In the genomic region with DNA sequence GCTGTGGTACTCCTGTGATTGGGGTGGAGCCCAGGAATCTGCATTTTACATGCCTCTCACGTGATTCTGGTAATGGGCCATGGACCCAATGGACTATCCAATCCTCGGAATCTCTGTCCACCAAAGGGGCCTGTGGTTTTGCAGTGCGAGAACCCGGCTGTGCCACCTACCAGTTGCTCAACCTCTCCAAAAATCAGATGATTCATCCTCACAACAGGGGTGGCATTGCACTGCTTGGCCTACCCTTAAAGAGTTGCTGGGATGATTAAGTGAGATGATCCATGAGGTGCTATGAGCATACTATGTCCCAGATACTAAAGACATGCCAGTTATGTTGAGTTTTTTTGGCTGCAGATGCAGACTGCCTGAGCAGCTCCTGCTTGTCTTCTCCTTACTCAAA, we compare ENCODE assay signal across 11 cellular contexts. TPM values are rescaled to one million over a fixed set of nuclear protein-coding genes. Genes with fewer than 3 reads are reported as not detected.
DNase-seq lines count a peak whose midpoint lies in the region; FAIRE-seq and TF ChIP-seq lines count a peak whose summit lies in the region.
"Had no signal": no experiment of that assay in that cellular context is flagged by ENCODE, and none has a peak within 500 bp of the region (broad histone marks: within the 10 kb centered on the region; RNA-seq: fewer than 3 reads in every experiment).

No MANE protein-coding gene starts in this region.

- TF ChIP-seq POLR2A in GM12891 (IDR thresholded peaks at IDR 0.05; ENCODE audit: low read depth, low read length): no peak

- H3K4me3 ChIP-seq in SK-N-MC: peak overlapping the region; percentile 99; the same call in 1 of the 2 replicates

- H3K9me3 ChIP-seq in SK-N-MC (ENCODE audit: low read depth, low read length): no peaks in the 10 kb centered on the region

- no peak overlapping the region for H3K27ac ChIP-seq in SK-N-MC
- H3K27ac ChIP-seq: cardiac muscle cell had no signal

- peaks cover 30% of the 10 kb centered on the region for H3K36me3 ChIP-seq in SK-N-MC (ENCODE audit: insufficient read depth, low read length)
- H3K36me3 ChIP-seq: cardiac muscle cell had no signal

- peak; percentile 14 for DNase-seq in stimulated activated CD4-positive, alpha-beta T cell treated with anti-CD3 and anti-CD28 coated beads, Interleukin-15, amount 100 ng/mL, for 24 hours
- DNase-seq in stimulated activated CD4-positive, alpha-beta T cell treated with anti-CD3 and anti-CD28 coated beads, Interleukin-12 subunit alpha, Interleukin-12 subunit beta, amount 100 ng/mL, for 4 hours: no peak
- no peak for DNase-seq in SK-N-MC (ENCODE audit: low read depth, low spot score)
- peak; percentile 24 for DNase-seq in glomerular visceral epithelial cell (ENCODE audit: extremely low spot score)
- DNase-seq in activated CD4-positive, CD25-positive, alpha-beta regulatory T cell (lab: John Stamatoyannopoulos, UW): no peak
- no peak for DNase-seq in GM12891 (ENCODE audit: insufficient read length, low spot score)
- DNase-seq in GOT3 (lab: John Stamatoyannopoulos, UW): no peak
- no peak for DNase-seq in D341Med (ENCODE audit: low spot score)
- DNase-seq: DMS79 treated with DMSO at 0.1 percent for 48 hours had no signal

- FAIRE-seq in GM12891 (lab: Jason Lieb, UNC): no peak
- FAIRE-seq: urothelium cell line had no signal

- H3K9ac ChIP-seq in SK-N-MC (ENCODE audit: insufficient read length): no peak overlapping the region

TF ChIP-seq in GM12891, 5 proteins besides CTCF, POLR2A, EP300 and RAD21:
- TF ChIP-seq TAF1 (IDR thresholded peaks at IDR 0.05; ENCODE audit: low read depth, low read length): no peak
- no peak for TF ChIP-seq PAX5 (IDR thresholded peaks at IDR 0.05; ENCODE audit: insufficient read depth, low read length, severe bottlenecking)
- TF ChIP-seq POU2F2 (IDR thresholded peaks at IDR 0.05; ENCODE audit: low read depth, low read length): no peak
- TF ChIP-seq POLR2AphosphoS5 (IDR thresholded peaks at IDR 0.05; ENCODE audit: low read depth, low read length): no peak
- TF ChIP-seq SPI1 (IDR thresholded peaks at IDR 0.05; ENCODE audit: low read depth, low read length): no peak

RNA-seq across cellular contexts. Expression of gene ANP32A, which starts 5.1 kb away (rescaled TPM):
- polyA plus RNA-seq in GM12891 (2012; ENCODE audit: low read depth, missing spikeins): 229 TPM

Comparison
In these comparisons a context has a peak if more than half of its experiments do, and no peak if none do; other contexts are left out.
1. DNase-seq: peak in stimulated activated CD4-positive, alpha-beta T cell treated with anti-CD3 and anti-CD28 coated beads, Interleukin-15, amount 100 ng/mL, for 24 hours (single experiment) and glomerular visceral epithelial cell (single experiment); none in stimulated activated CD4-positive, alpha-beta T cell treated with anti-CD3 and anti-CD28 coated beads, Interleukin-12 subunit alpha, Interleukin-12 subunit beta, amount 100 ng/mL, for 4 hours (single experiment), SK-N-MC (single experiment), activated CD4-positive, CD25-positive, alpha-beta regulatory T cell (0 of 4), GM12891 (single experiment), GOT3 (single experiment) and D341Med (single experiment).